ENCODE assay signal across 10 cellular contexts in the genomic region with DNA sequence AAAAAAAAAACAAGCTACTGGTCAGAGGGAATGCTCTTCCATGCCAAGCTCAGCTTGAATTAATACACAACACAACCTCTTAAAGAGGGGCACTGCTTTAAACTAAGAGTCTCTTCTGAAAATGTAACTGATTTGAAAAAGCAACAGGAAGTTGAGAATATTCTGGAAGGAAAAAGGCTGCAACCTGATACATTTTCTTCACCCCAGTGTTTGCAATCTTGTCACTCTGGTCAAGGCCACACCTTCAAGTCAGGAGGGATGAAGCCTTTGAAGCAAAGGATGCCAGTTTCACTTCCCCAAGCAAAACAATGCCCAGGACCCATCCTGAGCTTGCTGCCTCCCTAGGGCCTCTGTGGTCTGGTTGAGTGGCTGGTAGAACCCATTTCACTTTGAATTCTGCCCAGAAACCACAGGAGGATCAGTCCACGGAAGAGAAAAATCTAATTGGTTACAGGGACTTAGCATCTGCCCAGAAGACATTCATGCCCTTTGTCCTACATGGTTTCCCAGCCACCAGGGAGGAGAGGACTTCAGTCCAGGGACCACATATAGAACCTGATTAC.
A peak's percentile ranks its signal among the peaks of the same experiment; 100 is the strongest.
DNase-seq lines count a peak whose midpoint lies in the region; ATAC-seq and TF ChIP-seq lines count a peak whose summit lies in the region.
"Had no signal": no experiment of that assay in that cellular context is flagged by ENCODE, and none has a peak within 500 bp of the region (broad histone marks: within the 10 kb centered on the region; RNA-seq: fewer than 3 reads in every experiment).

No MANE protein-coding gene starts in this region.

- no peaks in the 10 kb centered on the region for H3K4me1 ChIP-seq in endodermal cell (ENCODE audit: control insufficient read depth, insufficient read depth, low read length)

- H3K27ac ChIP-seq in cingulate gyrus (ENCODE audit: low read depth, low read length): peak overlapping the region; percentile 78
- H3K27ac ChIP-seq in endodermal cell (ENCODE audit: low read depth, low read length): no peak overlapping the region

- no peaks in the 10 kb centered on the region for H3K9me3 ChIP-seq in endodermal cell (ENCODE audit: control insufficient read depth, low read length)

- no peak for TF ChIP-seq CTCF in endodermal cell (conservative IDR thresholded peaks at IDR 0.05)

- peaks cover 10% of the 10 kb centered on the region for H3K4me1 Mint-ChIP-seq in endodermal cell
- H3K4me1 Mint-ChIP-seq: activated CD4-positive, alpha-beta T cell treated with anti-CD3 and anti-CD28 coated beads, Interleukin-2, amount 10 ng/mL, durations not matched to agents 24 days and 14 days had no signal

- H3K36me3 Mint-ChIP-seq in endodermal cell (ENCODE audit: low read depth): no peaks in the 10 kb centered on the region

- no peak overlapping the region for H3K4me3 ChIP-seq in endodermal cell (ENCODE audit: low read length)

- no peak overlapping the region for H3K27ac Mint-ChIP-seq in endodermal cell
- H3K27ac Mint-ChIP-seq: activated CD4-positive, alpha-beta T cell treated with anti-CD3 and anti-CD28 coated beads, Interleukin-2, amount 10 ng/mL, durations not matched to agents 24 days and 14 days had no signal

- ATAC-seq in GM21723 (IDR thresholded peaks at IDR 0.05; ENCODE audit: unreplicated experiment) (peak; percentile 52), HG02870 (IDR thresholded peaks at IDR 0.05; ENCODE audit: unreplicated experiment) (no peak)

- no peaks in the 10 kb centered on the region for H3K27me3 Mint-ChIP-seq in endodermal cell (ENCODE audit: insufficient read depth)
- H3K27me3 Mint-ChIP-seq: activated CD4-positive, alpha-beta T cell treated with anti-CD3 and anti-CD28 coated beads, Interleukin-2, amount 10 ng/mL, durations not matched to agents 24 days and 14 days had no signal

- peaks cover 5% of the 10 kb centered on the region for H3K9me3 Mint-ChIP-seq in endodermal cell
- H3K9me3 Mint-ChIP-seq: activated CD4-positive, alpha-beta T cell treated with anti-CD3 and anti-CD28 coated beads, Interleukin-2, amount 10 ng/mL, durations not matched to agents 24 days and 14 days had no signal

- no peak overlapping the region for H3K9ac ChIP-seq in endodermal cell (ENCODE audit: extremely low read depth, low read length, poor library complexity, severe bottlenecking)

- no peak overlapping the region for H3K4me3 Mint-ChIP-seq in endodermal cell
- H3K4me3 Mint-ChIP-seq: activated CD4-positive, alpha-beta T cell treated with anti-CD3 and anti-CD28 coated beads, Interleukin-2, amount 10 ng/mL, durations not matched to agents 24 days and 14 days had no signal

- WGBS in endodermal cell (ENCODE audit: insufficient coverage in 1 of 2, insufficient read length in 1 of 2), 2 experiments: 86 to 100% methylated on average over 1 of the region's 1 CpG

- H3K27me3 ChIP-seq in endodermal cell (ENCODE audit: control insufficient read depth, insufficient read depth, low read length, poor library complexity, severe bottlenecking): no peaks in the 10 kb centered on the region

- no peaks in the 10 kb centered on the region for H3K36me3 ChIP-seq in endodermal cell (ENCODE audit: control insufficient read depth, insufficient read depth, low read length)

- DNase-seq in DMS79 (lab: John Stamatoyannopoulos, UW): peak; percentile 52
- DNase-seq in HT1080 (ENCODE audit: low read depth): peak; percentile 39
- DNase-seq in GM19240 (ENCODE audit: insufficient read length, low spot score): no peak
- no peak for DNase-seq in endodermal cell
- no peak for DNase-seq in LoVo (ENCODE audit: low spot score)
- DNase-seq: activated CD4-positive, alpha-beta T cell treated with anti-CD3 and anti-CD28 coated beads, Interleukin-2, amount 10 ng/mL, durations not matched to agents 24 days and 14 days; DND-41 had no signal

Comparison
In these comparisons a context has a peak if more than half of its experiments do, and no peak if none do; other contexts are left out.
1. DNase-seq: peak in DMS79 (single experiment) and HT1080 (single experiment); none in GM19240 (single experiment), endodermal cell (single experiment) and LoVo (single experiment).